Comparison of ENCODE assay signal across 30 cellular contexts in genomic region chr9:25481377-25481776, GRCh38.
"Had no signal": no experiment of that assay in that cellular context is flagged by ENCODE, and none has a peak within 500 bp of the region (broad histone marks: within the 10 kb centered on the region; RNA-seq: fewer than 3 reads in every experiment).

No MANE protein-coding gene starts in this region.

- H3K27ac Mint-ChIP-seq: effector memory CD8-positive, alpha-beta T cell; memory B cell; mesothelial cell of epicardium; naive thymus-derived CD4-positive, alpha-beta T cell; nephron; neural progenitor cell; stimulated activated effector memory CD8-positive, alpha-beta T cell treated with anti-CD3 and anti-CD28 coated beads, Interleukin-12 subunit alpha, Interleukin-12 subunit beta, amount 100 ng/mL, for 72 hours; type B pancreatic cell had no signal

- H3K9me3 ChIP-seq: esophagus squamous epithelium, prostate gland, right atrium auricular region, testis, tibial artery had no signal

- H3K36me3 Mint-ChIP-seq: memory B cell; mesothelial cell of epicardium; naive thymus-derived CD4-positive, alpha-beta T cell; neural progenitor cell; stimulated activated effector memory CD8-positive, alpha-beta T cell treated with anti-CD3 and anti-CD28 coated beads, Interleukin-12 subunit alpha, Interleukin-12 subunit beta, amount 100 ng/mL, for 72 hours; type B pancreatic cell had no signal

- H3K9me3 Mint-ChIP-seq: nephron, neural progenitor cell had no signal

- H3K4me1 ChIP-seq: esophagus squamous epithelium, heart right ventricle, neural progenitor cell, parathyroid adenoma, prostate gland, right atrium auricular region, testis, tibial artery had no signal

- H2AFZ ChIP-seq: neural progenitor cell, parathyroid adenoma had no signal

- H3K27me3 ChIP-seq: esophagus squamous epithelium, heart right ventricle, neural progenitor cell, right atrium auricular region, testis, tibial artery had no signal

- DNase-seq: cortex of kidney; effector memory CD8-positive, alpha-beta T cell; erythroblast; esophagus squamous epithelium; foreskin melanocyte; glutamatergic neuron; heart right ventricle; hippocampal formation; kidney; naive thymus-derived CD4-positive, alpha-beta T cell; stimulated activated CD4-positive, alpha-beta T cell treated with anti-CD3 and anti-CD28 coated beads, Interleukin-12 subunit alpha, Interleukin-12 subunit beta, amount 100 ng/mL, for 4 hours; stimulated activated CD4-positive, alpha-beta T cell treated with anti-CD3 and anti-CD28 coated beads, Interleukin-2, amount 100 ng/mL, for 24 hours; stimulated activated CD4-positive, alpha-beta T cell treated with anti-CD3 and anti-CD28 coated beads, Interleukin-4, amount 100 ng/mL, for 24 hours; stimulated activated naive CD8-positive, alpha-beta T cell treated with anti-CD3 and anti-CD28 coated beads, Interleukin-15, Interleukin-2, amounts not matched to agents 100 U/mL and 50 U/mL, for 24 hours; substantia nigra; testis; tibial artery had no signal

- H3K27me3 Mint-ChIP-seq: effector memory CD8-positive, alpha-beta T cell; memory B cell; naive thymus-derived CD4-positive, alpha-beta T cell; type B pancreatic cell had no signal

- H3K27ac ChIP-seq: esophagus squamous epithelium, heart right ventricle, neural progenitor cell, parathyroid adenoma, prostate gland, right atrium auricular region, testis, tibial artery had no signal

- H3K36me3 ChIP-seq: esophagus squamous epithelium, heart right ventricle, neural progenitor cell, prostate gland, right atrium auricular region, tibial artery had no signal

- H3K9ac ChIP-seq: neural progenitor cell, parathyroid adenoma had no signal

- H3K4me3 ChIP-seq: esophagus squamous epithelium, heart right ventricle, lung, neural progenitor cell, prostate gland, right atrium auricular region, smooth muscle cell, testis, tibial artery had no signal

- H3K4me2 ChIP-seq: neural progenitor cell, smooth muscle cell had no signal

- ATAC-seq: effector memory CD8-positive, alpha-beta T cell; heart right ventricle; left lobe of liver; naive thymus-derived CD4-positive, alpha-beta T cell; sciatic nerve; stimulated activated effector memory CD8-positive, alpha-beta T cell treated with anti-CD3 and anti-CD28 coated beads, Interleukin-12 subunit alpha, Interleukin-12 subunit beta, amount 100 ng/mL, for 72 hours; stimulated activated naive CD8-positive, alpha-beta T cell treated with anti-CD3 and anti-CD28 coated beads, Interleukin-15, Interleukin-2, amounts not matched to agents 100 U/mL and 50 U/mL, for 24 hours had no signal

- H3K79me2 ChIP-seq: parathyroid adenoma had no signal

- H3K4me1 Mint-ChIP-seq: memory B cell; naive thymus-derived CD4-positive, alpha-beta T cell; nephron; stimulated activated effector memory CD8-positive, alpha-beta T cell treated with anti-CD3 and anti-CD28 coated beads, Interleukin-12 subunit alpha, Interleukin-12 subunit beta, amount 100 ng/mL, for 72 hours had no signal

- H3K4me3 Mint-ChIP-seq: effector memory CD8-positive, alpha-beta T cell; memory B cell; mesothelial cell of epicardium; naive thymus-derived CD4-positive, alpha-beta T cell; nephron; neural progenitor cell; stimulated activated effector memory CD8-positive, alpha-beta T cell treated with anti-CD3 and anti-CD28 coated beads, Interleukin-12 subunit alpha, Interleukin-12 subunit beta, amount 100 ng/mL, for 72 hours; type B pancreatic cell had no signal
